Comparison of ENCODE assay signal across 27 cellular contexts in the genomic region with DNA sequence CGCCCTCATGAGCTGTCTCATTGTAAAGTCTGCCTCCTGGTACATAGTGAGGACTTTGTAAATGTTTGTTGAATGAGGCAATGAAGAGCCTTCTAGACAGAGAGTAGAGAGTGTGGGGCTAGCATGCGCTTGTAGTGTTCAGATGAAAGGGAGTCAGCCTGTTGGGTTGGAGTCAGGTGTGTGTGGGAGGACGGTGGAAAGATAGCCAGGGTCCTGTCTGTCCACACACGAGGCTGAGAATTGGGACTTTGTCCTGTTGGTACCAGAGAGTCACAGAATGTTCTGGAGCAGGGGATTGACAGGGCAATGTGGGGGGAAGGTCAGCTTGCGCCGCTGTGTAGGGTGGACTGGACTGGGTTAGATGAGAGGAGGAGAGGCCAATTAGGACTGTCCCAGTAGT. TPM values are rescaled to one million over a fixed set of nuclear protein-coding genes. Genes with fewer than 3 reads are reported as not detected.
"Had no signal": no experiment of that assay in that cellular context is flagged by ENCODE, and none has a peak within 500 bp of the region (broad histone marks: within the 10 kb centered on the region; RNA-seq: fewer than 3 reads in every experiment).

No MANE protein-coding gene starts in this region.

- H3K36me3 Mint-ChIP-seq: activated CD8-positive, alpha-beta memory T cell treated with anti-CD3 and anti-CD28 coated beads, Interleukin-2, amount 10 ng/mL, durations not matched to agents 7 days and 5 days; activated naive CD8-positive, alpha-beta T cell had no signal

- H3K27me3 ChIP-seq: adrenal gland, breast epithelium, MG63, SJCRH30 had no signal

- H3K27ac Mint-ChIP-seq: activated CD8-positive, alpha-beta memory T cell treated with anti-CD3 and anti-CD28 coated beads, Interleukin-2, amount 10 ng/mL, durations not matched to agents 7 days and 5 days; activated naive CD4-positive, alpha-beta T cell treated with anti-CD3 and anti-CD28 coated beads for 36 hours; activated naive CD8-positive, alpha-beta T cell had no signal

- H3K9me3 Mint-ChIP-seq: activated naive CD4-positive, alpha-beta T cell treated with anti-CD3 and anti-CD28 coated beads for 36 hours; activated T-cell treated with anti-CD3 and anti-CD28 coated beads, Interleukin-2, amount 50 U/mL, for 4 hours had no signal

- DNase-seq: activated CD4-positive, alpha-beta T cell treated with anti-CD3 and anti-CD28 coated beads for 4 hours; activated CD4-positive, alpha-beta T cell treated with anti-CD3 and anti-CD28 coated beads, Interleukin-2, amount 50 U/mL, for 48 hours; activated CD8-positive, alpha-beta memory T cell treated with anti-CD3 and anti-CD28 coated beads, Interleukin-2, amount 10 ng/mL, durations not matched to agents 7 days and 5 days; activated effector memory CD4-positive, alpha-beta T cell treated with anti-CD3 and anti-CD28 coated beads, Interleukin-2, amount 50 U/mL, for 16 hours; activated naive CD4-positive, alpha-beta T cell treated with anti-CD3 and anti-CD28 coated beads for 36 hours; activated T-cell treated with anti-CD3 and anti-CD28 coated beads, Interleukin-2, amount 50 U/mL, for 4 hours; adrenal gland; caudate nucleus; MG63; NCI-H1105; NCI-H1436; NCI-H1694 treated with DMSO at 0.1 percent for 48 hours; NCI-H2029 treated with DMSO at 0.1 percent for 48 hours; NCI-H510A treated with DMSO at 0.1 percent for 48 hours; NCI-H69; NK-92 treated with Interleukin-12 subunit alpha and Interleukin-12 subunit beta, amount 100 ng/mL, for 24 hours; OCI-M1; Right ventricle myocardium superior; RPMI8226; SJCRH30; SK-N-SH; T-helper 1 cell had no signal

- H3K4me2 ChIP-seq: SK-N-SH had no signal

- H3K9ac ChIP-seq: SK-N-SH had no signal

- H3K4me3 ChIP-seq: adrenal gland, breast epithelium, MG63, SJCRH30 had no signal

- H3K27ac ChIP-seq: adrenal gland, breast epithelium, SJCRH30 had no signal

- H3K36me3 ChIP-seq: adrenal gland, breast epithelium, MG63, SJCRH30 had no signal

- ATAC-seq: activated CD4-positive, CD25-positive, alpha-beta regulatory T cell treated with anti-CD3 and anti-CD28 coated beads, Interleukin-2, amount 50 U/mL, for 24 hours; activated CD8-positive, alpha-beta memory T cell treated with anti-CD3 and anti-CD28 coated beads, Interleukin-2, amount 10 ng/mL, durations not matched to agents 7 days and 5 days; activated T-cell treated with anti-CD3 and anti-CD28 coated beads, Interleukin-2, amount 50 U/mL, for 4 hours; Panc1 had no signal

- H3K9me3 ChIP-seq: adrenal gland, breast epithelium, MG63, SJCRH30, SK-N-SH had no signal

- H3K4me3 Mint-ChIP-seq: activated CD8-positive, alpha-beta memory T cell treated with anti-CD3 and anti-CD28 coated beads, Interleukin-2, amount 10 ng/mL, durations not matched to agents 7 days and 5 days; activated naive CD4-positive, alpha-beta T cell treated with anti-CD3 and anti-CD28 coated beads for 36 hours; activated naive CD8-positive, alpha-beta T cell; activated T-cell treated with anti-CD3 and anti-CD28 coated beads, Interleukin-2, amount 50 U/mL, for 4 hours had no signal

- H3K4me1 ChIP-seq: adrenal gland, breast epithelium, SJCRH30 had no signal

- H3K4me1 Mint-ChIP-seq: activated CD8-positive, alpha-beta memory T cell treated with anti-CD3 and anti-CD28 coated beads, Interleukin-2, amount 10 ng/mL, durations not matched to agents 7 days and 5 days had no signal

RNA-seq across cellular contexts. Expression of a gene that starts 58.7 kb away (rescaled TPM):
- total RNA-seq: breast epithelium; Right ventricle myocardium superior; T-helper 2 cell treated with Interferon-gamma antibody and Interleukin-4, amounts not matched to agents 100 ng/mL and 5 ng/mL, for 36 hours had no signal
- polyA plus RNA-seq: adrenal gland, SK-N-SH had no signal
